10 cellular contexts compared by ENCODE assay signal in the genomic region with DNA sequence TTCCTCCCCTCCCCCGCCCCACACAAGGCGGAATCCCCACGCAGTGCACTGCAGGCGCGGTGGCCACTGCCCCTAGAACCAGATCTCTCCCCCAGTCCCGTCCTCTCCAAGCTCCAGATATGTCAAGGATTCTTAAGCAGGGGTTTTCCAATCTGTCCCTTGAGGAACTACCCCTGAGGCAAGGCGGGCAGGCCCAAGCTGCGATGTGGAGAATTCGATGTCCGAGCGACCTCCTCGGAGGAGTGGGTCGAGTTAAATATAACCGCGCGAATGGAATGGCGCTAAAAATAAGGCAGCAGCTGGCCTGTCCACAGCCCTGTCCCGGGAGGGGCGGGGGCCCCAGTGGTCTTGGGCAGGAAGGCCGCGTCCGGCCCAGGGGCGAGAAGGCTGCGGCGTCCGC. TPM values are rescaled to one million over a fixed set of nuclear protein-coding genes. Genes with fewer than 3 reads are reported as not detected.
DNase-seq lines count a peak whose midpoint lies in the region; ATAC-seq and TF ChIP-seq lines count a peak whose summit lies in the region.
"Had no signal": no experiment of that assay in that cellular context is flagged by ENCODE, and none has a peak within 500 bp of the region (broad histone marks: within the 10 kb centered on the region; RNA-seq: fewer than 3 reads in every experiment).

No MANE protein-coding gene starts in this region.

- H3K36me3 ChIP-seq in Karpas-422 (ENCODE audit: insufficient read depth, low read length) (no peaks in the 10 kb centered on the region), rectal smooth muscle tissue (ENCODE audit: control insufficient read depth, insufficient read depth, low read length) (no peaks in the 10 kb centered on the region), left lung (no peaks in the 10 kb centered on the region)

- TF ChIP-seq CTCF in coronary artery (IDR thresholded peaks at IDR 0.05) (no peak), left lung (IDR thresholded peaks at IDR 0.05) (no peak), dorsolateral prefrontal cortex (IDR thresholded peaks at IDR 0.05 in 54 of 56, conservative IDR thresholded peaks at IDR 0.05 in 2 of 56; ENCODE audit: low read depth in 1 of 56, partially characterized antibody in 56 of 56) (no peak)

- H3K4me1 ChIP-seq in Karpas-422 (ENCODE audit: low read length) (peaks cover 6% of the 10 kb centered on the region), rectal smooth muscle tissue (ENCODE audit: control insufficient read depth, insufficient read depth, low read length) (no peaks in the 10 kb centered on the region), left lung (peaks cover 1 to 33% of the 10 kb centered on the region in 2 donors)

- no peaks in the 10 kb centered on the region for H3K27me3 ChIP-seq in Karpas-422 (ENCODE audit: low read length)
- H3K27me3 ChIP-seq in rectal smooth muscle tissue (ENCODE audit: control insufficient read depth, insufficient read depth, low read length): peaks cover 36% of the 10 kb centered on the region
- H3K27me3 ChIP-seq in left lung: peaks cover 82 to 98% of the 10 kb centered on the region in 2 donors
- peaks cover 21 to 88% (median 71%) of the 10 kb centered on the region in 45 donors for H3K27me3 ChIP-seq in dorsolateral prefrontal cortex

- no peak overlapping the region for H3K9ac ChIP-seq in Karpas-422 (ENCODE audit: low read length)
- H3K9ac ChIP-seq in rectal smooth muscle tissue (ENCODE audit: low read length): no peak overlapping the region

- DNase-seq in Karpas-422: no peak
- DNase-seq in coronary artery (ENCODE audit: low spot score): no peak
- no peak for DNase-seq in left lung
- DNase-seq in dorsolateral prefrontal cortex: no peak
- DNase-seq: effector memory CD4-positive, alpha-beta T cell; HCEC 1CT had no signal

- intact Hi-C loops in left lung (cut with DNase I) (no loop called here), dorsolateral prefrontal cortex (cut with DNase I) (no loop called here)

- H3K79me2 ChIP-seq in Karpas-422 (ENCODE audit: low read length): no peaks in the 10 kb centered on the region

- no peaks in the 10 kb centered on the region for H4K20me1 ChIP-seq in Karpas-422 (ENCODE audit: insufficient read depth, low read depth, low read length)

- H3K9me2 ChIP-seq in Karpas-422 (replicated peaks; ENCODE audit: insufficient read depth, low read length): no peaks in the 10 kb centered on the region

- H3K9me3 ChIP-seq in Karpas-422 (ENCODE audit: low read length): no peaks in the 10 kb centered on the region
- no peaks in the 10 kb centered on the region for H3K9me3 ChIP-seq in left lung

- H2AFZ ChIP-seq in Karpas-422 (ENCODE audit: low read length): no peak overlapping the region

- H3K4me2 ChIP-seq in Karpas-422 (ENCODE audit: low read depth, low read length, poor library complexity, severe bottlenecking): peak overlapping the region; percentile 78

- H3K4me3 ChIP-seq in Karpas-422 (ENCODE audit: low read length) (no peak overlapping the region), coronary artery (peak overlapping the region; percentile 68), rectal smooth muscle tissue (ENCODE audit: low read length) (peak overlapping the region; percentile 42), left lung (peak overlapping the region in 1 of 2 donors; percentile 52), dorsolateral prefrontal cortex (peak overlapping the region in 2 of 59 donors; percentile 44 to 46)

- peak; percentile 6 for ATAC-seq in GM21723 (IDR thresholded peaks at IDR 0.05; ENCODE audit: unreplicated experiment)
- ATAC-seq in left lung: no peak
- no peak for ATAC-seq in HG03565 (IDR thresholded peaks at IDR 0.05; ENCODE audit: unreplicated experiment)

- H3K27ac ChIP-seq in Karpas-422 (ENCODE audit: low read length) (no peak overlapping the region), coronary artery (peak overlapping the region in 1 of 2 donors; percentile 45), rectal smooth muscle tissue (ENCODE audit: low read depth, low read length) (peak overlapping the region; percentile 25), left lung (no peak overlapping the region), dorsolateral prefrontal cortex (no peak overlapping the region)

RNA-seq across cellular contexts. Expression of gene FOXD3, which starts 5.8 kb away (rescaled TPM):
- total RNA-seq in Karpas-422 (2014; rRNA removed; shearing (Covaris generic); ENCODE audit: low replicate concordance): not detected in 2 replicates
- not detected for total RNA-seq in left lung
- under 1 TPM in 1 of 120 experiments, not detected in 119; 0.27 TPM for total RNA-seq in dorsolateral prefrontal cortex
- total RNA-seq: progenitor cell of endocrine pancreas had no signal

RNA-seq across cellular contexts. Expression of gene ALG6, which starts 50.9 kb away (rescaled TPM):
- total RNA-seq in Karpas-422 (2014; rRNA removed; shearing (Covaris generic); ENCODE audit: low replicate concordance): 37.7 and 101 TPM in 2 replicates
- 10 to 100 TPM; 11.8 to 16.7 TPM for total RNA-seq in left lung
- 10 to 100 TPM in 103 of 120 experiments, 1 to 10 TPM in 17; 6.3 to 21.8 (median 12.7) TPM for total RNA-seq in dorsolateral prefrontal cortex
